9 cellular contexts compared by ENCODE assay signal in genomic region chrX:21375795-21376069, GRCh38. TPM values are rescaled to one million over a fixed set of nuclear protein-coding genes. Genes with fewer than 3 reads are reported as not detected.
DNase-seq lines count a peak whose midpoint lies in the region; ATAC-seq and TF ChIP-seq lines count a peak whose summit lies in the region.
"Had no signal": no experiment of that assay in that cellular context is flagged by ENCODE, and none has a peak within 500 bp of the region (broad histone marks: within the 10 kb centered on the region; RNA-seq: fewer than 3 reads in every experiment).

No MANE protein-coding gene starts in this region.

- H3K9me3 Mint-ChIP-seq in T-helper 1 cell treated with Interleukin-12 subunit alpha and Interleukin-12 subunit beta and Interleukin-4 antibody, amounts not matched to agents 30 μg/mL and 1 μg/mL, for 36 hours: no peaks in the 10 kb centered on the region
- no peaks in the 10 kb centered on the region for H3K9me3 Mint-ChIP-seq in stimulated activated naive B cell treated with anti-CD40 and anti-IgM and Interleukin-4, amounts not matched to agents 10 μg/mL and 1 μg/mL and 100 μg/mL, for 72 hours

- TF ChIP-seq CTCF in A673 (conservative IDR thresholded peaks at IDR 0.05; ENCODE audit: low read depth, low read length): no peak

- H3K4me3 ChIP-seq in endocrine pancreas (ENCODE audit: control insufficient read depth, insufficient read depth, low read length) (peak overlapping the region; percentile 35), A673 (ENCODE audit: low read depth, low read length, poor library complexity, severe bottlenecking) (no peak overlapping the region)

- H3K27me3 ChIP-seq in endocrine pancreas (ENCODE audit: control insufficient read depth, insufficient read depth, low read length) (no peaks in the 10 kb centered on the region), A673 (replicated peaks; ENCODE audit: insufficient read depth, low read depth, low read length, poor library complexity) (peaks cover 36% of the 10 kb centered on the region)

- H3K4me3 Mint-ChIP-seq in T-helper 1 cell treated with Interleukin-12 subunit alpha and Interleukin-12 subunit beta and Interleukin-4 antibody, amounts not matched to agents 30 μg/mL and 1 μg/mL, for 36 hours: peak overlapping the region; percentile 90
- H3K4me3 Mint-ChIP-seq in stimulated activated naive B cell treated with anti-CD40 and anti-IgM and Interleukin-4, amounts not matched to agents 10 μg/mL and 1 μg/mL and 100 μg/mL, for 72 hours: peak overlapping the region; percentile 98 to 99

- no peaks in the 10 kb centered on the region for H3K9me3 ChIP-seq in endocrine pancreas (ENCODE audit: control insufficient read depth, low read length)
- H3K9me3 ChIP-seq in A673 (ENCODE audit: low read depth, low read length, poor library complexity, severe bottlenecking): no peaks in the 10 kb centered on the region

- H3K27ac Mint-ChIP-seq in T-helper 1 cell treated with Interleukin-12 subunit alpha and Interleukin-12 subunit beta and Interleukin-4 antibody, amounts not matched to agents 30 μg/mL and 1 μg/mL, for 36 hours: no peak overlapping the region
- H3K27ac Mint-ChIP-seq in stimulated activated naive B cell treated with anti-CD40 and anti-IgM and Interleukin-4, amounts not matched to agents 10 μg/mL and 1 μg/mL and 100 μg/mL, for 72 hours: no peak overlapping the region

- no peak overlapping the region for H3K27ac ChIP-seq in A673 (ENCODE audit: low read depth, low read length, poor library complexity, severe bottlenecking)

- H3K27me3 Mint-ChIP-seq in T-helper 1 cell treated with Interleukin-12 subunit alpha and Interleukin-12 subunit beta and Interleukin-4 antibody, amounts not matched to agents 30 μg/mL and 1 μg/mL, for 36 hours (ENCODE audit: low read depth): peaks cover 13% of the 10 kb centered on the region
- H3K27me3 Mint-ChIP-seq in stimulated activated naive B cell treated with anti-CD40 and anti-IgM and Interleukin-4, amounts not matched to agents 10 μg/mL and 1 μg/mL and 100 μg/mL, for 72 hours: no peaks in the 10 kb centered on the region

- intact Hi-C loops in A673 (cut with micrococcal nuclease; ENCODE audit: unreplicated experiment): loop anchor here (10.0 kb wide), 1 partner anchor 841 kb away; no protein-coding TSS in a partner anchor

- peaks cover 12% of the 10 kb centered on the region for H3K4me1 Mint-ChIP-seq in T-helper 1 cell treated with Interleukin-12 subunit alpha and Interleukin-12 subunit beta and Interleukin-4 antibody, amounts not matched to agents 30 μg/mL and 1 μg/mL, for 36 hours (ENCODE audit: low read depth)
- H3K4me1 Mint-ChIP-seq in stimulated activated naive B cell treated with anti-CD40 and anti-IgM and Interleukin-4, amounts not matched to agents 10 μg/mL and 1 μg/mL and 100 μg/mL, for 72 hours: peaks cover 5 to 28% of the 10 kb centered on the region in 2 donors

- peaks cover 1% of the 10 kb centered on the region for H3K36me3 Mint-ChIP-seq in T-helper 1 cell treated with Interleukin-12 subunit alpha and Interleukin-12 subunit beta and Interleukin-4 antibody, amounts not matched to agents 30 μg/mL and 1 μg/mL, for 36 hours (ENCODE audit: low read depth)
- H3K36me3 Mint-ChIP-seq in stimulated activated naive B cell treated with anti-CD40 and anti-IgM and Interleukin-4, amounts not matched to agents 10 μg/mL and 1 μg/mL and 100 μg/mL, for 72 hours: peaks cover 0 to 3% of the 10 kb centered on the region in 2 donors

- ATAC-seq in stimulated activated naive B cell treated with anti-CD40 and anti-IgM and Interleukin-4, amounts not matched to agents 10 μg/mL and 1 μg/mL and 100 μg/mL, for 72 hours (replicated peaks): no peak
- ATAC-seq in HG02642 (IDR thresholded peaks at IDR 0.05; ENCODE audit: poor library complexity, unreplicated experiment) (no peak), GM21515 (IDR thresholded peaks at IDR 0.05; ENCODE audit: unreplicated experiment) (no peak)

- POLR2A ChIA-PET in A673 (lab: Charles Lee; ENCODE audit: low non-redundant PET): no interaction called here

- H3K36me3 ChIP-seq in endocrine pancreas (ENCODE audit: control insufficient read depth, insufficient read depth, low read length) (no peaks in the 10 kb centered on the region), A673 (ENCODE audit: insufficient read depth, low read length, poor library complexity, severe bottlenecking) (no peaks in the 10 kb centered on the region)

- DNase-seq in T-helper 1 cell (no peak), NCI-H526 (lab: John Stamatoyannopoulos, UW) (peak; percentile 30 to 63), A673 (ENCODE audit: low spot score) (no peak)
- DNase-seq in stimulated activated naive B cell treated with anti-CD40 and anti-IgM and Interleukin-4, amounts not matched to agents 10 μg/mL and 1 μg/mL and 100 μg/mL, for 72 hours: no peak
- DNase-seq: activated CD4-positive, alpha-beta T cell treated with anti-CD3 and anti-CD28 coated beads for 1 hour had no signal

- BruUV-seq in A673 (replicated peaks; lab: Mats Ljungman, UMichigan): no TSS peak

- CTCF ChIA-PET in A673 (lab: Charles Lee): no interaction called here

- H3K9ac ChIP-seq in endocrine pancreas (ENCODE audit: control insufficient read depth, insufficient read depth, low read length): no peak overlapping the region

- H3K4me1 ChIP-seq in endocrine pancreas (ENCODE audit: control insufficient read depth, insufficient read depth, low read length): peaks cover 3% of the 10 kb centered on the region
- H3K4me1 ChIP-seq in A673 (ENCODE audit: insufficient read depth, low read length, poor library complexity, severe bottlenecking): no peaks in the 10 kb centered on the region

RNA-seq across cellular contexts. Expression of gene CNKSR2, which starts 1.5 kb away (rescaled TPM):
- 0.96 and 1.5 TPM in 2 replicates for total RNA-seq in A673 (2021)

Comparison
In these comparisons a context has a peak if more than half of its experiments do, and no peak if none do; other contexts are left out.
1. DNase-seq: peak in NCI-H526 (2 of 2); none in T-helper 1 cell (0 of 5), stimulated activated naive B cell treated with anti-CD40 and anti-IgM and Interleukin-4, amounts not matched to agents 10 μg/mL and 1 μg/mL and 100 μg/mL, for 72 hours (single experiment) and A673 (single experiment).